Comparison of ENCODE assay signal across 1 cellular context in the genomic region with DNA sequence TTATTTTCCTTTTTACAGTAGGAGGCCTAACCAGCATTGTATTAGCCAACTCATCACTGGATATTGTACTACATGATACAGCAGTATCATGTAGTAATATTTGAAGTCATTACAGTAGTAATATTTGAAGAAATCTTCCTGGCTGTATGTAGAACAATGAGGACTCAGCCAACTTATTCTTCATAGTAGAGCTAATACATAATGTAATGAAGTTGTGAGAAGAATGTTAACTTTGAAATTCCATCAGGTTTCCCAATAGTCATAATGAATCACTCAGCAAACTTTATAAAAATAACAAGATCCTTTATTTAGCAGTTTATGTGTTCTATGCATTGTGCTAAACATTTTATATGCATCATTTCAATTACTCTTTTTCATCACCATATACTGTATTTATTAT.
TF ChIP-seq lines count a peak whose summit lies in the region.

No MANE protein-coding gene starts in this region.

TF ChIP-seq in A549, 52 proteins besides CTCF, POLR2A, EP300 and RAD21 (continued from another document):
- peak; percentile 64 to 79; a peak in 3 of 4 replicates for TF ChIP-seq CEBPB (IDR thresholded peaks at IDR 0.05)
- TF ChIP-seq, protein P1, sequence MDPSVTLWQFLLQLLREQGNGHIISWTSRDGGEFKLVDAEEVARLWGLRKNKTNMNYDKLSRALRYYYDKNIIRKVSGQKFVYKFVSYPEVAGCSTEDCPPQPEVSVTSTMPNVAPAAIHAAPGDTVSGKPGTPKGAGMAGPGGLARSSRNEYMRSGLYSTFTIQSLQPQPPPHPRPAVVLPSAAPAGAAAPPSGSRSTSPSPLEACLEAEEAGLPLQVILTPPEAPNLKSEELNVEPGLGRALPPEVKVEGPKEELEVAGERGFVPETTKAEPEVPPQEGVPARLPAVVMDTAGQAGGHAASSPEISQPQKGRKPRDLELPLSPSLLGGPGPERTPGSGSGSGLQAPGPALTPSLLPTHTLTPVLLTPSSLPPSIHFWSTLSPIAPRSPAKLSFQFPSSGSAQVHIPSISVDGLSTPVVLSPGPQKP (IDR thresholded peaks at IDR 0.05; ENCODE audit: low read depth, low read length), result no peak
- no peak for TF ChIP-seq ZC3H11A (IDR thresholded peaks at IDR 0.05)
- TF ChIP-seq, protein P2, sequence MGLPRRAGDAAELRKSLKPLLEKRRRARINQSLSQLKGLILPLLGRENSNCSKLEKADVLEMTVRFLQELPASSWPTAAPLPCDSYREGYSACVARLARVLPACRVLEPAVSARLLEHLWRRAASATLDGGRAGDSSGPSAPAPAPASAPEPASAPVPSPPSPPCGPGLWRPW (IDR thresholded peaks at IDR 0.05), result no peak
